ENCODE assay signal across 8 cellular contexts in the genomic region with DNA sequence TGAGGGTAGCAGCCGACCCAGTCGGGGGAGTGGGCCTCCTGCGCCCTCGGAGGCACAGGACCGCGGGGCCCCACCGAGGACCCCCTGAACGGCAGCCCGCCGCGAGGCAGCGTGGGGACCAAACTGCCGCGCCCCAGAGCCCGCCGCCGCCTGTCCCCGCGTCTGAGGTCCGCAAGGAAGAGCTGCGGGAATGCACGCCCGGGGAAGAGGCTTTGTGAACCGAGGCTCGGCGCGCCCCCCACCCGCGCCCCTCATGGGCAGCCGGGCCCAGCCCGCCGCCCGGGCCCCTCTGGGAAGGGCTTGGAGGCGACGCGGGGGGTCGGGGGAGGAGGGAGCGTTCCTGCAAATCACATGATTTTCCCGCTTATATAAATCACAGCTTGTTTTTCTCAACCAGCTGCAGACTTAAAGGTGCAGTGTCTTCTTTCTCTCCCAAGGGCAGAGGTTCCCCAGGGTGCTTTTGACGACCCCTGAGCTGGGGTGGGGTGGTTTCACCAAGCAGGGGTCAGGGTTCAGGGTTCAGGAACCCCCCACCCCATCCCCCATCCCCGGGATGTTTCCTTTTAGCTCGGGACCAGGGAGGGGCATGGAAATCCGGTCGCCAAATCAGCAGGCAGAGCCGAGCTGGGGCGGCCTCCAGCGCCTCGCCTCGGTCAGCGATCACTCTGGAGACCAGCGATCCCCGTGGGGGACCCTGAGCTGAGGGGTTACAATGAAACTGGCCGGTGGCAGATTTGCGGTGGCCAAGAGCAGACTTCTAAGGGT. TPM values are rescaled to one million over a fixed set of nuclear protein-coding genes. Genes with fewer than 3 reads are reported as not detected.
DNase-seq lines count a peak whose midpoint lies in the region; ATAC-seq and TF ChIP-seq lines count a peak whose summit lies in the region.

No MANE protein-coding gene starts in this region.

- H3K27me3 ChIP-seq in gastroesophageal sphincter: no peaks in the 10 kb centered on the region

- peak overlapping the region; percentile 56 to 74 for H3K4me3 ChIP-seq in gastroesophageal sphincter

- peak overlapping the region in 1 of 2 donors; percentile 70 for H3K27ac Mint-ChIP-seq in natural killer cell treated with Interleukin-12 subunit alpha and Interleukin-12 subunit beta and Interleukin-15 and Interleukin-18, amount 100 ng/mL, for 72 hours

- H3K36me3 ChIP-seq in gastroesophageal sphincter: no peaks in the 10 kb centered on the region

- no peaks in the 10 kb centered on the region for H3K36me3 Mint-ChIP-seq in natural killer cell treated with Interleukin-12 subunit alpha and Interleukin-12 subunit beta and Interleukin-15 and Interleukin-18, amount 100 ng/mL, for 72 hours

- H3K4me1 Mint-ChIP-seq in natural killer cell treated with Interleukin-12 subunit alpha and Interleukin-12 subunit beta and Interleukin-15 and Interleukin-18, amount 100 ng/mL, for 72 hours (ENCODE audit: low read depth in 2 of 2): peaks cover 30 to 33% of the 10 kb centered on the region in 2 donors

- ATAC-seq in gastroesophageal sphincter (peak; percentile 50), GM21576 (IDR thresholded peaks at IDR 0.05; ENCODE audit: unreplicated experiment) (no peak), HG03025 (IDR thresholded peaks at IDR 0.05; ENCODE audit: low FRiP score, unreplicated experiment) (no peak)
- ATAC-seq in natural killer cell treated with Interleukin-12 subunit alpha and Interleukin-12 subunit beta and Interleukin-15 and Interleukin-18, amount 100 ng/mL, for 72 hours: no peak

- 0% methylated on average over 3 of the region's 54 CpGs; no CpG with 5 or more reads in 1 of the 2 donors for WGBS in gastroesophageal sphincter (ENCODE audit: low coverage in 1 of 2), 2 donors

- TF ChIP-seq POLR2A in gastroesophageal sphincter (IDR thresholded peaks at IDR 0.05): peak; percentile 80 to 84

- peak overlapping the region; percentile 90 to 97 (median 96) for H3K27ac ChIP-seq in gastroesophageal sphincter

- peaks cover 25 to 80% (median 59%) of the 10 kb centered on the region in 3 donors for H3K4me1 ChIP-seq in gastroesophageal sphincter

- peaks cover 7 to 24% of the 10 kb centered on the region in 2 donors for H3K27me3 Mint-ChIP-seq in natural killer cell treated with Interleukin-12 subunit alpha and Interleukin-12 subunit beta and Interleukin-15 and Interleukin-18, amount 100 ng/mL, for 72 hours

- TF ChIP-seq EP300 in gastroesophageal sphincter (IDR thresholded peaks at IDR 0.05): no peak

- peak overlapping the region; percentile 41 for H3K4me3 Mint-ChIP-seq in natural killer cell treated with Interleukin-12 subunit alpha and Interleukin-12 subunit beta and Interleukin-15 and Interleukin-18, amount 100 ng/mL, for 72 hours

- DNase-seq in EH (ENCODE audit: low read depth): peak; percentile 76
- peak; percentile 45 for DNase-seq in NCI-H1694 treated with DMSO at 0.1 percent for 48 hours (lab: John Stamatoyannopoulos, UW)
- DNase-seq in activated naive CD4-positive, alpha-beta T cell treated with anti-CD3 and anti-CD28 coated beads, Interleukin-2, amount 50 U/mL, for 16 hours: peak; percentile 21
- no peak for DNase-seq in natural killer cell treated with Interleukin-12 subunit alpha and Interleukin-12 subunit beta and Interleukin-15 and Interleukin-18, amount 100 ng/mL, for 72 hours (ENCODE audit: low spot score)
- DNase-seq in HUDEP-2 (lab: John Stamatoyannopoulos, UW; ENCODE audit: unreplicated experiment in 76 of 76): no peak

- no peaks in the 10 kb centered on the region for H3K9me3 ChIP-seq in gastroesophageal sphincter

- H3K9me3 Mint-ChIP-seq in natural killer cell treated with Interleukin-12 subunit alpha and Interleukin-12 subunit beta and Interleukin-15 and Interleukin-18, amount 100 ng/mL, for 72 hours: no peaks in the 10 kb centered on the region

- TF ChIP-seq CTCF in gastroesophageal sphincter (IDR thresholded peaks at IDR 0.05): peak in 3 of 4 experiments; percentile 16 to 88 (median 32)

RNA-seq across cellular contexts. Expression of gene ATP23, which starts 44.7 kb away (rescaled TPM):
- 10 to 100 TPM in 3 of 4 donors, 1 to 10 TPM in 1; 7.2 to 24.4 (median 14.7) TPM for total RNA-seq in gastroesophageal sphincter
- 10 to 100 TPM in 1 of 2 donors, 1 to 10 TPM in 1; 5.7 to 12.5 TPM for total RNA-seq in natural killer cell treated with Interleukin-12 subunit alpha and Interleukin-12 subunit beta and Interleukin-15 and Interleukin-18, amount 100 ng/mL, for 72 hours

RNA-seq across cellular contexts. Expression of gene CTDSP2, which starts 50.1 kb away (rescaled TPM):
- total RNA-seq in gastroesophageal sphincter: 100 to 1,000 TPM; 151 to 190 (median 170) TPM
- 10 to 100 TPM; 52.7 to 53.9 TPM for total RNA-seq in natural killer cell treated with Interleukin-12 subunit alpha and Interleukin-12 subunit beta and Interleukin-15 and Interleukin-18, amount 100 ng/mL, for 72 hours

Comparison
In these comparisons a context has a peak if more than half of its experiments do, and no peak if none do; other contexts are left out.
1. DNase-seq: peak in EH (single experiment), NCI-H1694 treated with DMSO at 0.1 percent for 48 hours (single experiment) and activated naive CD4-positive, alpha-beta T cell treated with anti-CD3 and anti-CD28 coated beads, Interleukin-2, amount 50 U/mL, for 16 hours (single experiment); none in natural killer cell treated with Interleukin-12 subunit alpha and Interleukin-12 subunit beta and Interleukin-15 and Interleukin-18, amount 100 ng/mL, for 72 hours (single experiment) and HUDEP-2 (0 of 76).